Comparison of ENCODE assay signal across 15 cellular contexts in the genomic region with DNA sequence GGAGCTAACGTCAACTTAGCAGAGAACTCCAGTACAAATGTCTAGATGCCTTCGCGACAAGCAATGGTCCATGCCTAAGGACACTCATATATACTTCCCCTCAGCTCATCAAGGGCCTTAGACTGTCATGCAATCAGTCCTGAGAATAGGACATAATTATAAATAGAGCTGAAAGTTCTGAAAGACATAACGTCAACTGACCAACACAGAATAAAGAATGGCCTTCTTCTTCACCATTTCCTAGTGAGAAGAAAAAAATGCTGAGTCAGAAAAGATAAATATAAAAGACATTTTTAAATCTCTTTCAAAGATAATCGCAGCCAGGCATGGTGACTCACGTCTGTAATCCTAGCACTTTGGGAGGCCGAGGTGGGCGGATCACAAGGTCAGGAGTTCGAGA.
DNase-seq lines count a peak whose midpoint lies in the region; ATAC-seq and TF ChIP-seq lines count a peak whose summit lies in the region.
"Had no signal": no experiment of that assay in that cellular context is flagged by ENCODE, and none has a peak within 500 bp of the region (broad histone marks: within the 10 kb centered on the region; RNA-seq: fewer than 3 reads in every experiment).

No MANE protein-coding gene starts in this region.

- H3K79me1 ChIP-seq in IMR-90 (ENCODE audit: low read depth in 1 of 2, low read length in 2 of 2): peaks cover 0 to 16% of the 10 kb centered on the region in 2 experiments; a peak in 2 of 4 replicates

- H4K5ac ChIP-seq in IMR-90 (ENCODE audit: low read depth, low read length): no peak overlapping the region

- H2AFZ ChIP-seq in IMR-90 (replicated peaks; ENCODE audit: low read length, poor library complexity): no peak overlapping the region

- H3K4me3 Mint-ChIP-seq in activated B cell treated with CpG ODN at 0.5 μM for 24 hours: peak overlapping the region; percentile 74
- H3K4me3 Mint-ChIP-seq in memory B cell: no peak overlapping the region

- no peaks in the 10 kb centered on the region for H3K27me3 Mint-ChIP-seq in activated B cell treated with CpG ODN at 0.5 μM for 24 hours
- no peaks in the 10 kb centered on the region for H3K27me3 Mint-ChIP-seq in memory B cell
- H3K27me3 Mint-ChIP-seq: activated CD4-positive, alpha-beta memory T cell treated with anti-CD3 and anti-CD28 coated beads for 36 hours; CD4-positive, CD25-positive, alpha-beta regulatory T cell; progenitor cell of endocrine pancreas had no signal

- H3K56ac ChIP-seq in IMR-90 (ENCODE audit: extremely low read depth, insufficient read depth, low read length): no peak overlapping the region

- POLR2A ChIA-PET in IMR-90 (lab: Charles Lee; ENCODE audit: unreplicated experiment): no interaction called here
- POLR2A ChIA-PET in activated B cell treated with CpG ODN at 0.5 μM for 24 hours (lab: Charles Lee): interaction anchor here (0.5 to 7.7 kb wide), 4 partner anchors 30 to 771 kb away, joined by 4 to 58 read pairs (median 10); a partner anchor contains a TSS

- CTCF ChIA-PET in IMR-90 (lab: Yijun Ruan, JAX) (no interaction called here), activated B cell treated with CpG ODN at 0.5 μM for 24 hours (lab: Charles Lee) (interaction anchor here (0.7 to 5.3 kb wide), 4 partner anchors 20 to 132 kb away, joined by 3 to 46 read pairs (median 4); no protein-coding TSS in a partner anchor)

- no peak overlapping the region for H3K18ac ChIP-seq in IMR-90 (ENCODE audit: low read depth, low read length)

- H3K4me1 ChIP-seq in IMR-90 (ENCODE audit: control insufficient read depth, insufficient read depth, low read length): peaks cover 11% of the 10 kb centered on the region

- 83% methylated on average over 1 of the region's 9 CpGs; no CpG with 5 or more reads in 1 of the 2 experiments for WGBS in IMR-90 (ENCODE audit: extremely low coverage in 2 of 2, insufficient read length in 1 of 2), 2 experiments

- dilution Hi-C loops in IMR-90 (cut with HindIII; ENCODE audit: low sequenced_read_pairs, unreplicated experiment): no loop called here

- no peak overlapping the region for H3K9ac ChIP-seq in IMR-90 (ENCODE audit: low read depth, low read length)

- TF ChIP-seq POLR2A in IMR-90 (IDR thresholded peaks at IDR 0.05; ENCODE audit: low read depth, low read length): no peak

- no peaks in the 10 kb centered on the region for H3K27me3 ChIP-seq in IMR-90 (ENCODE audit: control insufficient read depth, insufficient read depth, low read length)
- H3K27me3 ChIP-seq: dorsolateral prefrontal cortex, left lung had no signal

- H2BK5ac ChIP-seq in IMR-90 (ENCODE audit: low read depth, low read length, poor library complexity, severe bottlenecking): no peak overlapping the region

- H3K9me1 ChIP-seq in IMR-90 (ENCODE audit: insufficient read depth, low read length): peaks cover 16% of the 10 kb centered on the region

- H2BK20ac ChIP-seq in IMR-90 (ENCODE audit: low read depth, low read length): no peak overlapping the region

- peaks cover 17% of the 10 kb centered on the region for H3K36me3 ChIP-seq in IMR-90 (ENCODE audit: control insufficient read depth, insufficient read depth, low read length)

- no peak for TF ChIP-seq CTCF in GM10266 (IDR thresholded peaks at IDR 0.05; ENCODE audit: control insufficient read depth, insufficient read depth, low read depth, missing control alignments)
- TF ChIP-seq CTCF in IMR-90 (conservative IDR thresholded peaks at IDR 0.05; ENCODE audit: low read depth, low read length): no peak
- no peak for TF ChIP-seq CTCF in activated B cell treated with CpG ODN at 0.5 μM for 24 hours (IDR thresholded peaks at IDR 0.05)

- in situ Hi-C loops in IMR-90 (cut with MboI; ENCODE audit: low sequenced_read_pairs): no loop called here

- intact Hi-C loops in IMR-90 (cut with micrococcal nuclease) (no loop called here), activated B cell treated with CpG ODN at 0.5 μM for 24 hours (cut with micrococcal nuclease) (loop anchor here (1.0 to 2.0 kb wide), 3 partner anchors 9 to 72 kb away; no protein-coding TSS in a partner anchor)

- H3K36me3 Mint-ChIP-seq in activated B cell treated with CpG ODN at 0.5 μM for 24 hours (ENCODE audit: low read depth): peaks cover 58% of the 10 kb centered on the region
- H3K36me3 Mint-ChIP-seq in memory B cell: peaks cover 16% of the 10 kb centered on the region

- H3K9me3 ChIP-seq in IMR-90 (ENCODE audit: control insufficient read depth, insufficient read depth, low read length): no peaks in the 10 kb centered on the region
- H3K9me3 ChIP-seq: left lung had no signal

- H3K4me3 ChIP-seq in IMR-90 (ENCODE audit: insufficient read depth, low read depth, low read length): no peak overlapping the region
- H3K4me3 ChIP-seq: left lung had no signal

- DNase-seq in GM10266 (ENCODE audit: extremely low spot score) (peak; percentile 30), IMR-90 (peak; percentile 23), activated B cell treated with CpG ODN at 0.5 μM for 24 hours (no peak), memory B cell (ENCODE audit: low spot score in 2 of 2) (no peak), AML-193 (lab: John Stamatoyannopoulos, UW) (no peak), anterior cingulate cortex (lab: John Stamatoyannopoulos, UW) (no peak)
- no peak for DNase-seq in effector CD8-positive, alpha-beta T cell (lab: John Stamatoyannopoulos, UW)
- DNase-seq: activated CD4-positive, alpha-beta memory T cell treated with anti-CD3 and anti-CD28 coated beads for 36 hours; dorsolateral prefrontal cortex; left lung; NCI-H774; stimulated activated CD4-positive, alpha-beta T cell treated with anti-CD3 and anti-CD28 coated beads, Interleukin-12 subunit alpha, Interleukin-12 subunit beta, amount 100 ng/mL, for 4 hours had no signal

- H3K4me2 ChIP-seq in IMR-90 (ENCODE audit: low read depth, low read length): no peak overlapping the region

- H4K91ac ChIP-seq in IMR-90 (ENCODE audit: insufficient read depth, low read depth, low read length): no peak overlapping the region

- no peak overlapping the region for H4K8ac ChIP-seq in IMR-90 (ENCODE audit: low read depth in 2 of 2, low read length in 2 of 2)

- no peak overlapping the region for H3K14ac ChIP-seq in IMR-90 (replicated peaks; ENCODE audit: low read depth, low read length)

- H3K4ac ChIP-seq in IMR-90 (ENCODE audit: low read depth, low read length): no peak overlapping the region

- no peaks in the 10 kb centered on the region for H3K9me3 Mint-ChIP-seq in activated B cell treated with CpG ODN at 0.5 μM for 24 hours
- peaks cover 2% of the 10 kb centered on the region for H3K9me3 Mint-ChIP-seq in memory B cell
- H3K9me3 Mint-ChIP-seq: activated CD4-positive, alpha-beta memory T cell treated with anti-CD3 and anti-CD28 coated beads for 36 hours; CD4-positive, CD25-positive, alpha-beta regulatory T cell; T-helper 2 cell treated with Interferon-gamma antibody and Interleukin-4, amounts not matched to agents 5 μg/mL and 100 μg/mL, for 36 hours had no signal

- H2AK5ac ChIP-seq in IMR-90 (ENCODE audit: low read depth, low read length): no peak overlapping the region

- ATAC-seq in IMR-90 (ENCODE audit: low read depth) (no peak; the same call in 1 of the 2 replicates), activated B cell treated with CpG ODN at 0.5 μM for 24 hours (ENCODE audit: low read depth) (no peak), memory B cell (ENCODE audit: low read depth) (no peak)

- no peak for TF ChIP-seq RAD21 in IMR-90 (IDR thresholded peaks at IDR 0.05; ENCODE audit: low read length)

- no peak overlapping the region for H2AK9ac ChIP-seq in IMR-90 (replicated peaks; ENCODE audit: low read depth, low read length, poor library complexity)

- no TSS peak for BruUV-seq in IMR-90 (replicated peaks; lab: Mats Ljungman, UMichigan)

- peak overlapping the region; percentile 88 for H3K27ac Mint-ChIP-seq in activated B cell treated with CpG ODN at 0.5 μM for 24 hours
- peak overlapping the region; percentile 88 for H3K27ac Mint-ChIP-seq in memory B cell
- H3K27ac Mint-ChIP-seq: progenitor cell of endocrine pancreas had no signal

- no peak overlapping the region for H2BK120ac ChIP-seq in IMR-90 (ENCODE audit: low read depth, low read length)

- H3K23ac ChIP-seq in IMR-90 (ENCODE audit: low read depth, low read length): no peak overlapping the region

- H3K4me1 Mint-ChIP-seq in activated B cell treated with CpG ODN at 0.5 μM for 24 hours: peaks cover 80% of the 10 kb centered on the region
- H3K4me1 Mint-ChIP-seq in memory B cell: peaks cover 49% of the 10 kb centered on the region

- H2BK15ac ChIP-seq in IMR-90 (ENCODE audit: low read depth, low read length): no peak overlapping the region

- no peak overlapping the region for H3K27ac ChIP-seq in IMR-90 (ENCODE audit: insufficient read depth, low read length)

- H4K20me1 ChIP-seq in IMR-90 (ENCODE audit: insufficient read depth, low read length): no peaks in the 10 kb centered on the region

TF ChIP-seq in IMR-90, 13 proteins besides CTCF, POLR2A, EP300 and RAD21 (continues in another document):
- TF ChIP-seq RFX5 (IDR thresholded peaks at IDR 0.05; ENCODE audit: low read depth, low read length): no peak
- no peak for TF ChIP-seq CHD1 (IDR thresholded peaks at IDR 0.05; ENCODE audit: low read depth, low read length)
- no peak for TF ChIP-seq BHLHE40 (IDR thresholded peaks at IDR 0.05; ENCODE audit: low read depth, low read length)
- TF ChIP-seq, protein P1, sequence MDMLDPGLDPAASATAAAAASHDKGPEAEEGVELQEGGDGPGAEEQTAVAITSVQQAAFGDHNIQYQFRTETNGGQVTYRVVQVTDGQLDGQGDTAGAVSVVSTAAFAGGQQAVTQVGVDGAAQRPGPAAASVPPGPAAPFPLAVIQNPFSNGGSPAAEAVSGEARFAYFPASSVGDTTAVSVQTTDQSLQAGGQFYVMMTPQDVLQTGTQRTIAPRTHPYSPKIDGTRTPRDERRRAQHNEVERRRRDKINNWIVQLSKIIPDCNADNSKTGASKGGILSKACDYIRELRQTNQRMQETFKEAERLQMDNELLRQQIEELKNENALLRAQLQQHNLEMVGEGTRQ (IDR thresholded peaks at IDR 0.05; ENCODE audit: low read depth, low read length): no peak
- TF ChIP-seq NFE2L2 (IDR thresholded peaks at IDR 0.05; ENCODE audit: low read depth, low read length): peak; percentile 56; the same call in 1 of the 2 replicates
- no peak for TF ChIP-seq SMC3 (IDR thresholded peaks at IDR 0.05; ENCODE audit: low read depth, low read length)
- TF ChIP-seq FOS (IDR thresholded peaks at IDR 0.05; ENCODE audit: low read depth, low read length): no peak
- TF ChIP-seq MAFK (IDR thresholded peaks at IDR 0.05; ENCODE audit: low read depth, low read length): peak; percentile 96
- TF ChIP-seq CEBPB (IDR thresholded peaks at IDR 0.05; ENCODE audit: low read depth, low read length): no peak
- no peak for TF ChIP-seq RCOR1 (IDR thresholded peaks at IDR 0.05; ENCODE audit: insufficient replicate concordance, low read length)

Comparison
In these comparisons a context has a peak if more than half of its experiments do, and no peak if none do; other contexts are left out.
1. DNase-seq: peak in GM10266 (single experiment) and IMR-90 (single experiment); none in activated B cell treated with CpG ODN at 0.5 μM for 24 hours (single experiment), memory B cell (0 of 2), AML-193 (0 of 2), anterior cingulate cortex (0 of 58) and effector CD8-positive, alpha-beta T cell (single experiment).